15 cellular contexts compared by ENCODE assay signal in genomic region chr17:59666235-59666634, GRCh38. TPM values are rescaled to one million over a fixed set of nuclear protein-coding genes. Genes with fewer than 3 reads are reported as not detected.
DNase-seq lines count a peak whose midpoint lies in the region; ATAC-seq and TF ChIP-seq lines count a peak whose summit lies in the region.
"Had no signal": no experiment of that assay in that cellular context is flagged by ENCODE, and none has a peak within 500 bp of the region (broad histone marks: within the 10 kb centered on the region; RNA-seq: fewer than 3 reads in every experiment).

No MANE protein-coding gene starts in this region.

- POLR2A ChIA-PET in A673 (lab: Charles Lee; ENCODE audit: low non-redundant PET) = no interaction called here
- POLR2A ChIA-PET in HEK293 (lab: Yijun Ruan, JAX) = no interaction called here

- H3K27ac ChIP-seq in A673 (ENCODE audit: low read depth, low read length, poor library complexity, severe bottlenecking) = no peak overlapping the region
- no peak overlapping the region for H3K27ac ChIP-seq in HEK293 (ENCODE audit: extremely low read depth, low read depth, low read length)
- 0 out of 2 replicates have a peak overlapping the region, but pooled peaks have one; percentile 29 for H3K27ac ChIP-seq in SK-N-MC
- H3K27ac ChIP-seq: SJSA1 had no signal

- H3K36me3 ChIP-seq in A673 (ENCODE audit: insufficient read depth, low read length, poor library complexity, severe bottlenecking) (peaks cover 98% of the 10 kb centered on the region), HEK293 (ENCODE audit: control insufficient read depth in 2 of 2, insufficient read depth in 1 of 2, low read length in 2 of 2) (peaks cover 91 to 97% of the 10 kb centered on the region in 2 experiments), SK-N-MC (ENCODE audit: insufficient read depth, low read length) (peaks cover 97% of the 10 kb centered on the region)

- H3K4me1 ChIP-seq in A673 (ENCODE audit: insufficient read depth, low read length, poor library complexity, severe bottlenecking) (no peaks in the 10 kb centered on the region), HEK293 (ENCODE audit: control insufficient read depth, insufficient read depth, low read length) (no peaks in the 10 kb centered on the region)

- H3K4me3 ChIP-seq in A673 (ENCODE audit: low read depth, low read length, poor library complexity, severe bottlenecking) = no peak overlapping the region
- H3K4me3 ChIP-seq in HEK293 (ENCODE audit: low read depth, low read length) = no peak overlapping the region
- H3K4me3 ChIP-seq in SK-N-MC = no peak overlapping the region
- H3K4me3 ChIP-seq: GM23338, SJSA1 had no signal

- intact Hi-C loops in A673 (cut with micrococcal nuclease; ENCODE audit: unreplicated experiment) = no loop called here

- H3K9me3 ChIP-seq in A673 (ENCODE audit: low read depth, low read length, poor library complexity, severe bottlenecking) = no peaks in the 10 kb centered on the region
- H3K9me3 ChIP-seq in HEK293 (ENCODE audit: control insufficient read depth, insufficient read depth, low read depth, low read length) = no peaks in the 10 kb centered on the region
- H3K9me3 ChIP-seq in SK-N-MC (ENCODE audit: low read depth, low read length) = no peaks in the 10 kb centered on the region
- H3K9me3 ChIP-seq: Caco-2, SJSA1 had no signal

- DNase-seq in A673 (ENCODE audit: low spot score) (peak; percentile 36), SK-N-MC (ENCODE audit: low read depth, low spot score) (no peak), iris pigment epithelial cell (ENCODE audit: low read depth) (peak; percentile 62), NCI-H2081 treated with DMSO at 0.1 percent for 48 hours (lab: John Stamatoyannopoulos, UW) (no peak), iPS-NIHi7 (ENCODE audit: extremely low spot score) (no peak)
- no peak for DNase-seq in stimulated activated naive CD4-positive, alpha-beta T cell (lab: John Stamatoyannopoulos, UW)
- DNase-seq: activated CD4-positive, CD25-positive, alpha-beta regulatory T cell treated with anti-CD3 and anti-CD28 coated beads, Interleukin-2, amount 50 U/mL, for 72 hours; activated CD8-positive, alpha-beta memory T cell treated with anti-CD3 and anti-CD28 coated beads, Interleukin-2, amount 10 ng/mL, durations not matched to agents 7 days and 5 days; activated effector memory CD4-positive, alpha-beta T cell treated with anti-CD3 and anti-CD28 coated beads, Interleukin-2, amount 50 U/mL, for 16 hours; Caco-2; glutamatergic neuron had no signal

- TF ChIP-seq CTCF in A673 (conservative IDR thresholded peaks at IDR 0.05; ENCODE audit: low read depth, low read length) (no peak), HEK293 (tag by site-specific recombination; IDR thresholded peaks at IDR 0.05) (no peak)

- H3K9ac ChIP-seq in SK-N-MC (ENCODE audit: insufficient read length) = no peak overlapping the region

- CTCF ChIA-PET in A673 (lab: Charles Lee) (no interaction called here), HEK293 (lab: Yijun Ruan, JAX) (no interaction called here)

- no peaks in the 10 kb centered on the region for H3K27me3 ChIP-seq in A673 (replicated peaks; ENCODE audit: insufficient read depth, low read depth, low read length, poor library complexity)
- H3K27me3 ChIP-seq: SJSA1 had no signal

- BruUV-seq in A673 (replicated peaks; lab: Mats Ljungman, UMichigan) = no TSS peak

- ATAC-seq in HG02610 (IDR thresholded peaks at IDR 0.05; ENCODE audit: unreplicated experiment) = no peak
- ATAC-seq: activated CD8-positive, alpha-beta memory T cell treated with anti-CD3 and anti-CD28 coated beads, Interleukin-2, amount 10 ng/mL, durations not matched to agents 7 days and 5 days; GM23338 had no signal

TF ChIP-seq in HEK293, 187 proteins besides CTCF, POLR2A, EP300 and RAD21 (continues in another document):
- no peak for TF ChIP-seq ATF2 (tag by site-specific recombination; IDR thresholded peaks at IDR 0.05; ENCODE audit: low read depth)
- peak; percentile 64; the same call in 1 of the 2 replicates for TF ChIP-seq ZNF580 (tag by site-specific recombination; IDR thresholded peaks at IDR 0.05)
- TF ChIP-seq ZNF394 (tag by site-specific recombination; IDR thresholded peaks at IDR 0.05; ENCODE audit: borderline replicate concordance) = no peak
- TF ChIP-seq ZNF521 (tag by site-specific recombination; IDR thresholded peaks at IDR 0.05) = no peak
- 0 out of 2 replicates have a peak, but pooled peaks have one; percentile 61 for TF ChIP-seq OVOL3 (tag by site-specific recombination; IDR thresholded peaks at IDR 0.05)
- TF ChIP-seq ZNF174 (tag by site-specific recombination; IDR thresholded peaks at IDR 0.05) = no peak
- TF ChIP-seq SP3 (tag by site-specific recombination; IDR thresholded peaks at IDR 0.05) = no peak
- TF ChIP-seq ZNF600 (tag by site-specific recombination; IDR thresholded peaks at IDR 0.05) = no peak
- TF ChIP-seq KLF10 (tag by site-specific recombination; IDR thresholded peaks at IDR 0.05) = 0 out of 2 replicates have a peak, but pooled peaks have one; percentile 25
- no peak for TF ChIP-seq ZNF510 (tag by site-specific recombination; IDR thresholded peaks at IDR 0.05; ENCODE audit: insufficient replicate concordance)
- TF ChIP-seq SCRT2 (tag by site-specific recombination; IDR thresholded peaks at IDR 0.05) = peak; percentile 47
- no peak for TF ChIP-seq ZNF155 (tag by site-specific recombination; IDR thresholded peaks at IDR 0.05)
- peak; percentile 82 for TF ChIP-seq PRDM4 (tag by site-specific recombination; IDR thresholded peaks at IDR 0.05)
- TF ChIP-seq ZNF843 (tag by site-specific recombination; IDR thresholded peaks at IDR 0.05) = peak; percentile 89
- peak; percentile 57 for TF ChIP-seq ZSCAN30 (tag by site-specific recombination; IDR thresholded peaks at IDR 0.05)
- TF ChIP-seq ZNF501 (tag by site-specific recombination; IDR thresholded peaks at IDR 0.05) = peak; percentile 40; the same call in 1 of the 2 replicates
- 0 out of 2 replicates have a peak, but pooled peaks have one; percentile 9 for TF ChIP-seq ZNF596 (tag by site-specific recombination; IDR thresholded peaks at IDR 0.05)
- TF ChIP-seq ZNF175 (tag by site-specific recombination; IDR thresholded peaks at IDR 0.05) = no peak
- TF ChIP-seq ZXDB (tag by site-specific recombination; IDR thresholded peaks at IDR 0.05) = peak; percentile 63
- peak; percentile 34; the same call in 1 of the 2 replicates for TF ChIP-seq ZBTB17 (tag by site-specific recombination; IDR thresholded peaks at IDR 0.05)
- peak; percentile 55; the same call in 1 of the 2 replicates for TF ChIP-seq SP7 (tag by site-specific recombination; IDR thresholded peaks at IDR 0.05)
- TF ChIP-seq OSR2 (tag by site-specific recombination; IDR thresholded peaks at IDR 0.05) = peak; percentile 95
- no peak for TF ChIP-seq ZNF335 (tag by site-specific recombination; conservative IDR thresholded peaks at IDR 0.05)
- peak; percentile 80 for TF ChIP-seq ZNF549 (tag by site-specific recombination; IDR thresholded peaks at IDR 0.05)
- peak; percentile 84 for TF ChIP-seq FEZF1 (tag by site-specific recombination; IDR thresholded peaks at IDR 0.05)
- 0 out of 2 replicates have a peak, but pooled peaks have one; percentile 24 for TF ChIP-seq SCRT1 (tag by site-specific recombination; IDR thresholded peaks at IDR 0.05; ENCODE audit: borderline replicate concordance)

RNA-seq across cellular contexts. Expression of gene PTRH2, which starts 41.0 kb away (rescaled TPM):
- total RNA-seq in A673 (2021) = 46.8 and 50.3 TPM in 2 replicates

RNA-seq across cellular contexts. Expression of gene VMP1, which starts 41.2 kb away (rescaled TPM):
- total RNA-seq in A673 (2021) = 107 and 110 TPM in 2 replicates

RNA-seq across cellular contexts. Expression of gene CLTC, which starts 46.5 kb away (rescaled TPM):
- total RNA-seq in A673 (2021) = 313 and 321 TPM in 2 replicates

Comparison
In these comparisons a context has a peak if more than half of its experiments do, and no peak if none do; other contexts are left out.
1. DNase-seq: peak in A673 (single experiment) and iris pigment epithelial cell (single experiment); none in SK-N-MC (single experiment), NCI-H2081 treated with DMSO at 0.1 percent for 48 hours (single experiment), iPS-NIHi7 (single experiment) and stimulated activated naive CD4-positive, alpha-beta T cell (0 of 6).